In the genomic region with DNA sequence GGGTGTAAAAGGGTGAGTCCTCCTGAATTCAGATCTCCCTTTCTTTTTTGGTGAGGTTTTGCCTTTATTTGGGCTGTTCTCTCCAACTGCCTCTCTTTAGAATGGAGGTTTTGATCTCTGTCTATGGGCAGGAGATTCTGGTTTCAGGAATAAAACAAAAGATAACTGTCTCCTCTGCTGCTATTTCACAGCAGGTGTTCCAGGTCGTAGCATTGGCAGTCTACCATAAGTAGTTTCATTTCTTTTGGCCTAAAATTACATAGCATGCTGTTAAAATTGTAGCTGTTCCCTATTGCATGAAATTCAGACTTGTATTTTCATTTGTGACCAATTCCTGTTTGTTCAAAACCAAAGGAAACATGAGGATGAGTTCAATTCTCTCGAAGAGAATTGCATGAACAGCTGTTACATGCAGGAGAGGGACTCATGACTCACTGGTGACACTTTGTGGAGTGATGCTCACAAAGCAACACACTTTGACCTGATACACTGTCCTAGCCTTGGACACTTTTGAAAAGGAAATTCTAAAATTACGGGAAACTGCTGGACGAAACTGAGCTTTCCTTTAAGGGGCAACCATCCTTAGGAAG, we compare ENCODE assay signal across 8 cellular contexts.
A peak's percentile ranks its signal among the peaks of the same experiment; 100 is the strongest.
DNase-seq lines count a peak whose midpoint lies in the region; ATAC-seq and TF ChIP-seq lines count a peak whose summit lies in the region.

No MANE protein-coding gene starts in this region.

- no peak overlapping the region for H2AFZ ChIP-seq in HCT116 (ENCODE audit: low read depth, low read length, poor library complexity, severe bottlenecking)

- no peak overlapping the region for H3K27ac Mint-ChIP-seq in activated CD4-positive, alpha-beta memory T cell treated with anti-CD3 and anti-CD28 coated beads for 36 hours

- DNase-seq in EH (ENCODE audit: low read depth) = peak; percentile 19
- DNase-seq in HCT116 (ENCODE audit: low read depth, low spot score) = no peak
- peak; percentile 46 for DNase-seq in activated CD4-positive, alpha-beta memory T cell treated with anti-CD3 and anti-CD28 coated beads for 36 hours
- no peak for DNase-seq in vagina (ENCODE audit: extremely low spot score in 2 of 2)
- DNase-seq in SHP77 treated with DMSO at 0.1 percent for 48 hours (lab: John Stamatoyannopoulos, UW) = no peak
- no peak for DNase-seq in SK-N-DZ (ENCODE audit: low spot score)

- POLR2A ChIA-PET in HCT116 (lab: Charles Lee) = no interaction called here
- POLR2A ChIA-PET in activated CD4-positive, alpha-beta memory T cell treated with anti-CD3 and anti-CD28 coated beads for 36 hours (lab: Charles Lee) = no interaction called here

- H3K36me3 Mint-ChIP-seq in activated CD4-positive, alpha-beta memory T cell treated with anti-CD3 and anti-CD28 coated beads for 36 hours = no peaks in the 10 kb centered on the region

- H3K4me1 ChIP-seq in HCT116 (ENCODE audit: control insufficient read depth in 1 of 2, insufficient read depth in 2 of 2, low read length in 2 of 2) = no peaks in the 10 kb centered on the region
- no peaks in the 10 kb centered on the region for H3K4me1 ChIP-seq in liver (ENCODE audit: control insufficient read depth in 4 of 4, insufficient read depth in 4 of 4, low read length in 3 of 4)
- H3K4me1 ChIP-seq in vagina = no peaks in the 10 kb centered on the region

- no peaks in the 10 kb centered on the region for H4K20me1 ChIP-seq in HCT116 (ENCODE audit: insufficient read depth)

- peaks cover 34% of the 10 kb centered on the region for H3K4me1 Mint-ChIP-seq in activated CD4-positive, alpha-beta memory T cell treated with anti-CD3 and anti-CD28 coated beads for 36 hours (ENCODE audit: low read depth)

- H3K36me3 ChIP-seq in HCT116 (ENCODE audit: control insufficient read depth in 1 of 2, insufficient read depth in 2 of 2, low read length in 2 of 2) (no peaks in the 10 kb centered on the region), liver (ENCODE audit: control insufficient read depth in 4 of 4, insufficient read depth in 3 of 4, low read depth in 1 of 4, low read length in 3 of 4) (no peaks in the 10 kb centered on the region), vagina (no peaks in the 10 kb centered on the region)

- RAD21 ChIA-PET in HCT116 (lab: Charles Lee; ENCODE audit: low non-redundant PET in 1 of 2, low total read pairs in 2 of 2, uncharacterized antibody in 2 of 2, unreplicated experiment in 2 of 2) = no interaction called here

- peak; percentile 64 for TF ChIP-seq RAD21 in HCT116 (IDR thresholded peaks at IDR 0.05; ENCODE audit: low read depth)
- TF ChIP-seq RAD21 in liver (IDR thresholded peaks at IDR 0.05) = peak; percentile 48 to 49

- CTCF ChIA-PET in HCT116 (lab: Charles Lee) = interaction anchor here (1.1 to 1.8 kb wide), 2 partner anchors 42 to 231 kb away, joined by 4 to 6 read pairs; no protein-coding TSS in a partner anchor
- CTCF ChIA-PET in activated CD4-positive, alpha-beta memory T cell treated with anti-CD3 and anti-CD28 coated beads for 36 hours (lab: Charles Lee) = interaction anchor here (0.5 to 2.8 kb wide), 37 partner anchors 10 to 266 kb away, joined by 3 to 26 read pairs (median 4); a partner anchor contains a TSS

- H3K9me3 ChIP-seq in HCT116 (ENCODE audit: control insufficient read depth in 1 of 2, insufficient read depth in 1 of 2, low read depth in 1 of 2, low read length in 2 of 2) = no peaks in the 10 kb centered on the region
- H3K9me3 ChIP-seq in liver (ENCODE audit: control insufficient read depth in 4 of 4, low read length in 3 of 4) = no peaks in the 10 kb centered on the region
- no peaks in the 10 kb centered on the region for H3K9me3 ChIP-seq in vagina

- no peaks in the 10 kb centered on the region for H3K9me3 Mint-ChIP-seq in activated CD4-positive, alpha-beta memory T cell treated with anti-CD3 and anti-CD28 coated beads for 36 hours

- WGBS in liver = 39% methylated on average over 4 of the region's 4 CpGs

- no peaks in the 10 kb centered on the region for H3K79me2 ChIP-seq in HCT116 (ENCODE audit: insufficient read depth, low read length)

- H3K4me3 ChIP-seq in HCT116 (replicated peaks in 1 of 2; ENCODE audit: low read depth in 1 of 2, low read length in 2 of 2) = no peak overlapping the region
- H3K4me3 ChIP-seq in liver (ENCODE audit: low read depth in 1 of 3, low read length in 3 of 3) = no peak overlapping the region
- no peak overlapping the region for H3K4me3 ChIP-seq in vagina

- H3K27me3 ChIP-seq in HCT116 (ENCODE audit: insufficient read depth, low read length) (peaks cover 6% of the 10 kb centered on the region; the same call in 1 of the 2 replicates), liver (ENCODE audit: control insufficient read depth in 4 of 4, insufficient read depth in 4 of 4, low read length in 3 of 4) (no peaks in the 10 kb centered on the region), vagina (no peaks in the 10 kb centered on the region)

- no peaks in the 10 kb centered on the region for H3K9me2 ChIP-seq in HCT116 (ENCODE audit: insufficient read depth)

- H3K27me3 Mint-ChIP-seq in activated CD4-positive, alpha-beta memory T cell treated with anti-CD3 and anti-CD28 coated beads for 36 hours = peaks cover 2% of the 10 kb centered on the region

- no peak overlapping the region for H3K4me2 ChIP-seq in HCT116 (ENCODE audit: low read length)

- TF ChIP-seq CTCF in HCT116 (IDR thresholded peaks at IDR 0.05 in 2 of 3, conservative IDR thresholded peaks at IDR 0.05 in 1 of 3; ENCODE audit: borderline replicate concordance in 1 of 3, insufficient read depth in 1 of 3, low read depth in 2 of 3, low read length in 2 of 3) (0 out of 6 replicates have a peak, but pooled peaks of 1 of the 3 experiments have one; percentile 31), liver (IDR thresholded peaks at IDR 0.05; ENCODE audit: low read depth, low read length, missing input control) (peak; percentile 4), vagina (IDR thresholded peaks at IDR 0.05) (no peak)

- TF ChIP-seq POLR2A in HCT116 (IDR thresholded peaks at IDR 0.05; ENCODE audit: borderline replicate concordance, extremely low read depth, insufficient read depth, insufficient read length) (no peak), vagina (IDR thresholded peaks at IDR 0.05) (no peak)

- ATAC-seq in HCT116 (peak; percentile 63), GM21723 (IDR thresholded peaks at IDR 0.05; ENCODE audit: unreplicated experiment) (no peak)

- no peak overlapping the region for H3K4me3 Mint-ChIP-seq in activated CD4-positive, alpha-beta memory T cell treated with anti-CD3 and anti-CD28 coated beads for 36 hours

- H3K9ac ChIP-seq in HCT116 (ENCODE audit: low read length) = no peak overlapping the region
- H3K9ac ChIP-seq in liver (ENCODE audit: low read depth in 1 of 2, low read length in 2 of 2) = no peak overlapping the region

- intact Hi-C loops in HCT116 (cut with micrococcal nuclease) (loop anchor here (10.0 kb wide), 1 partner anchor 200 kb away; no protein-coding TSS in a partner anchor), vagina (cut with DNase I) (no loop called here)
- intact Hi-C loops in activated CD4-positive, alpha-beta memory T cell treated with anti-CD3 and anti-CD28 coated beads for 36 hours (cut with micrococcal nuclease) = loop anchor here (1.0 to 5.0 kb wide), 7 partner anchors 47 to 226 kb away; a partner anchor contains a TSS

- BruUV-seq in HCT116 (replicated peaks; lab: Mats Ljungman, UMichigan) = no TSS peak

- H3K27ac ChIP-seq in HCT116 (ENCODE audit: low read depth, low read length) (no peak overlapping the region), liver (ENCODE audit: low read depth in 1 of 2, low read length in 2 of 2) (no peak overlapping the region), vagina (no peak overlapping the region)

TF ChIP-seq in HCT116, 20 proteins besides CTCF, POLR2A, EP300 and RAD21:
- TF ChIP-seq EZH2 (IDR thresholded peaks at IDR 0.05) (no peak), SP1 (IDR thresholded peaks at IDR 0.05; ENCODE audit: low read depth) (no peak)
- TF ChIP-seq, protein P1, sequence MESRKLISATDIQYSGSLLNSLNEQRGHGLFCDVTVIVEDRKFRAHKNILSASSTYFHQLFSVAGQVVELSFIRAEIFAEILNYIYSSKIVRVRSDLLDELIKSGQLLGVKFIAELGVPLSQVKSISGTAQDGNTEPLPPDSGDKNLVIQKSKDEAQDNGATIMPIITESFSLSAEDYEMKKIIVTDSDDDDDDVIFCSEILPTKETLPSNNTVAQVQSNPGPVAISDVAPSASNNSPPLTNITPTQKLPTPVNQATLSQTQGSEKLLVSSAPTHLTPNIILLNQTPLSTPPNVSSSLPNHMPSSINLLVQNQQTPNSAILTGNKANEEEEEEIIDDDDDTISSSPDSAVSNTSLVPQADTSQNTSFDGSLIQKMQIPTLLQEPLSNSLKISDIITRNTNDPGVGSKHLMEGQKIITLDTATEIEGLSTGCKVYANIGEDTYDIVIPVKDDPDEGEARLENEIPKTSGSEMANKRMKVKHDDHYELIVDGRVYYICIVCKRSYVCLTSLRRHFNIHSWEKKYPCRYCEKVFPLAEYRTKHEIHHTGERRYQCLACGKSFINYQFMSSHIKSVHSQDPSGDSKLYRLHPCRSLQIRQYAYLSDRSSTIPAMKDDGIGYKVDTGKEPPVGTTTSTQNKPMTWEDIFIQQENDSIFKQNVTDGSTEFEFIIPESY (IDR thresholded peaks at IDR 0.05; ENCODE audit: extremely low read depth, insufficient replicate concordance, low read length) = no peak

TF ChIP-seq in liver, 16 proteins besides CTCF, POLR2A, EP300 and RAD21:
- no peak for TF ChIP-seq SP1 (IDR thresholded peaks at IDR 0.05)
- TF ChIP-seq, protein P1 (IDR thresholded peaks at IDR 0.05) = no peak
- TF ChIP-seq HNF4G (IDR thresholded peaks at IDR 0.05) = no peak
- TF ChIP-seq, protein P2, sequence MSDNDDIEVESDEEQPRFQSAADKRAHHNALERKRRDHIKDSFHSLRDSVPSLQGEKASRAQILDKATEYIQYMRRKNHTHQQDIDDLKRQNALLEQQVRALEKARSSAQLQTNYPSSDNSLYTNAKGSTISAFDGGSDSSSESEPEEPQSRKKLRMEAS (IDR thresholded peaks at IDR 0.05) = no peak
- TF ChIP-seq, protein P3, sequence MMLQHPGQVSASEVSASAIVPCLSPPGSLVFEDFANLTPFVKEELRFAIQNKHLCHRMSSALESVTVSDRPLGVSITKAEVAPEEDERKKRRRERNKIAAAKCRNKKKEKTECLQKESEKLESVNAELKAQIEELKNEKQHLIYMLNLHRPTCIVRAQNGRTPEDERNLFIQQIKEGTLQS (IDR thresholded peaks at IDR 0.05) = no peak

Comparison
In these comparisons a context has a peak if more than half of its experiments do, and no peak if none do; other contexts are left out.
1. DNase-seq: peak in EH (single experiment) and activated CD4-positive, alpha-beta memory T cell treated with anti-CD3 and anti-CD28 coated beads for 36 hours (single experiment); none in HCT116 (single experiment), vagina (0 of 2), SHP77 treated with DMSO at 0.1 percent for 48 hours (single experiment) and SK-N-DZ (single experiment).